In the genomic region with DNA sequence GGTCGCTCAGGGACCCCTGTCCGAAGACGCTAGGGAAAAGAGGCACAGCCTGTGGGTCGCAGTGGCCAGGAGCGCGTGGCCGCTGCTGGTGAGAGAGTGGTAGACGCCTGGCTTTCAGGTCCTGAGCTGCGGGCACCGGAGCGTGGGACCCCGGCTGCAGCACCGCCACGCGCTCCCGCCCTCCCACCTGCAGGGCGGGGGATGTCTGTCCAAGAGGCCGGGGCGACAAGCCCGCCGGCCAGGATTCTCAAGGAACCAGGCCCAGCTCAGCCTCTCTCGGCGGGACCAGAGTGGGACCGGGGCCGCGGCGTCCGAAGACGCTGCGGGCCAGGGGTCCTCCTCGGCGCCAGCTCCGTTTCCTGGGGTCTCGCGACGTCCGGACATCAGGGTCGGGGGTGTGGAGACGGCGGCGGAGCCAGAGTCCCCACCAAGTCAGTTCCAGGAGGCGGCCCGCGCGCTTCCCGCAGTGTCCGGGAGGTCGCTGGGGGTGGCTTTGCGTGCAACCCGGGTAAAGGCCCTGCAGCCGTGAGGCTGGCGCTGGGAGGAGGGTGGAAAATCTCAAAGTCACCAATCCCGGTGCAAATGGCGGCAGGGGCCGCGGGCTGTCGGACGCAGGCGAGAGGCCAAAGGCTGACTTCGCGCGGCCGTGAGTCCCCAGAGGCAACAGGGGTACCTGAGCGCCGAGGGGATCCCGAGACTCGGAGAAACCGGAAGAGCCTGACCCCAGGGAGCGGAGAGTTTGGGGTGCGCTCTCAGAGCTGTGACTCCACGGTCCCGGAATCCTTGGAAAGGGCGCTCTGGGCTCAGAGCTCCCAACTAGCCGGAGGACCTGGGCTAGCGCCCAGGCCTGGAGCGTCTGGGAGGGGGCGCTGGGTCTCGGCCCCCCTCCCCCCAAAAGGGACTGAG, we compare ENCODE assay signal across 9 cellular contexts. TPM values are rescaled to one million over a fixed set of nuclear protein-coding genes. Genes with fewer than 3 reads are reported as not detected.
DNase-seq lines count a peak whose midpoint lies in the region; ATAC-seq and TF ChIP-seq lines count a peak whose summit lies in the region.
"Had no signal": no experiment of that assay in that cellular context is flagged by ENCODE, and none has a peak within 500 bp of the region (broad histone marks: within the 10 kb centered on the region; RNA-seq: fewer than 3 reads in every experiment).

No MANE protein-coding gene starts in this region.

- H3K36me3 Mint-ChIP-seq in brain = peaks cover 21% of the 10 kb centered on the region

- H3K4me3 ChIP-seq in iPS-18c (ENCODE audit: insufficient read depth, low read depth, low read length) = peak overlapping the region; percentile 49

- peaks cover 90% of the 10 kb centered on the region for H3K27me3 Mint-ChIP-seq in brain

- peak overlapping the region in 3 of 5 experiments; percentile 36 to 97 (median 91) for H3K27ac Mint-ChIP-seq in brain

- H3K9me3 Mint-ChIP-seq in brain = peaks cover 0 to 12% (median 8%) of the 10 kb centered on the region in 5 experiments

- no peaks in the 10 kb centered on the region for H3K9me3 ChIP-seq in ES-I3 (ENCODE audit: control insufficient read depth, insufficient read depth, low read length)
- H3K9me3 ChIP-seq in iPS-18c (ENCODE audit: control insufficient read depth, insufficient read depth, low read length) = no peaks in the 10 kb centered on the region

- peak overlapping the region; percentile 52 for H3K9ac ChIP-seq in ES-I3 (ENCODE audit: low read depth, low read length)

- TF ChIP-seq CTCF in brain (conservative IDR thresholded peaks at IDR 0.05) = no peak

- no peaks in the 10 kb centered on the region for H3K36me3 ChIP-seq in ES-I3 (ENCODE audit: insufficient read depth, low read length)

- DNase-seq in retina (peak; percentile 74), SHP77 treated with DMSO at 0.1 percent for 48 hours (lab: John Stamatoyannopoulos, UW) (no peak)
- DNase-seq: NCI-H2029 treated with DMSO at 0.1 percent for 48 hours had no signal

- peak overlapping the region in 4 of 5 experiments; percentile 65 to 90 (median 78) for H3K4me3 Mint-ChIP-seq in brain

- H3K4me1 ChIP-seq in ES-I3 (ENCODE audit: insufficient read depth, low read length) = no peaks in the 10 kb centered on the region

- peaks cover 19% of the 10 kb centered on the region for H3K4me1 Mint-ChIP-seq in brain

- ATAC-seq in HG02588 (IDR thresholded peaks at IDR 0.05; ENCODE audit: unreplicated experiment) (no peak), GM21717 (IDR thresholded peaks at IDR 0.05; ENCODE audit: unreplicated experiment) (no peak), HG03442 (IDR thresholded peaks at IDR 0.05; ENCODE audit: unreplicated experiment) (no peak)

RNA-seq across cellular contexts. Expression of a gene that starts 5.4 kb away (rescaled TPM):
- 7.6 TPM for polyA plus RNA-seq in brain (ENCODE audit: insufficient read depth, low read depth, low replicate concordance)

RNA-seq across cellular contexts. Expression of a gene that starts 35.2 kb away (rescaled TPM):
- 8.3 TPM for polyA plus RNA-seq in brain (ENCODE audit: insufficient read depth, low read depth, low replicate concordance)
